In genomic region chr16:89422905-89423630, GRCh38 we compare ENCODE assay signal across 8 cellular contexts.
DNase-seq lines count a peak whose midpoint lies in the region; ATAC-seq lines count a peak whose summit lies in the region.

No MANE protein-coding gene starts in this region.

- peak overlapping the region; percentile 84 for H3K4me3 Mint-ChIP-seq in T-helper 17 cell
- peak overlapping the region; percentile 61 for H3K4me3 Mint-ChIP-seq in central memory CD8-positive, alpha-beta T cell

- no peak overlapping the region for H4K8ac ChIP-seq in trophoblast cell (ENCODE audit: low read depth, low read length)

- H3K4me2 ChIP-seq in trophoblast cell (ENCODE audit: low read length), result no peak overlapping the region

- peaks cover 18% of the 10 kb centered on the region for H3K79me2 ChIP-seq in trophoblast cell (ENCODE audit: control insufficient read depth, insufficient read depth, low read length, poor library complexity)

- no peak overlapping the region for H2AFZ ChIP-seq in trophoblast cell (ENCODE audit: insufficient read depth, low read length, poor library complexity)

- H3K9me3 Mint-ChIP-seq in central memory CD8-positive, alpha-beta T cell, result no peaks in the 10 kb centered on the region

- no peak overlapping the region for H4K12ac ChIP-seq in trophoblast cell (ENCODE audit: low read depth, low read length)

- H3K4me1 ChIP-seq in trophoblast cell (ENCODE audit: control insufficient read depth in 1 of 2, insufficient read depth in 2 of 2, low read length in 2 of 2), result peaks cover 9 to 12% of the 10 kb centered on the region in 2 experiments

- H3K36me3 ChIP-seq in trophoblast cell (ENCODE audit: control insufficient read depth in 1 of 2, insufficient read depth in 2 of 2, low read length in 2 of 2), result peaks cover 0 to 3% of the 10 kb centered on the region in 2 experiments

- no peak overlapping the region for H3K14ac ChIP-seq in trophoblast cell (ENCODE audit: low read length)

- H3K27me3 Mint-ChIP-seq in T-helper 17 cell, result no peaks in the 10 kb centered on the region
- no peaks in the 10 kb centered on the region for H3K27me3 Mint-ChIP-seq in central memory CD8-positive, alpha-beta T cell

- no peak overlapping the region for H3K18ac ChIP-seq in trophoblast cell (ENCODE audit: low read length)

- no peak overlapping the region for H4K91ac ChIP-seq in trophoblast cell (ENCODE audit: low read depth, low read length)

- no peaks in the 10 kb centered on the region for H3K27me3 ChIP-seq in trophoblast cell (ENCODE audit: insufficient read depth, low read length)

- peak; percentile 34 for ATAC-seq in GM18858 (IDR thresholded peaks at IDR 0.05; ENCODE audit: unreplicated experiment)
- peak; percentile 54 for ATAC-seq in HG02884 (IDR thresholded peaks at IDR 0.05; ENCODE audit: unreplicated experiment)
- ATAC-seq in T-helper 17 cell, result peak; percentile 73
- peak; percentile 78 for ATAC-seq in central memory CD8-positive, alpha-beta T cell (replicated peaks; ENCODE audit: extremely low read depth, poor library complexity, severe bottlenecking)

- peaks cover 54% of the 10 kb centered on the region for H3K4me1 Mint-ChIP-seq in T-helper 17 cell
- H3K4me1 Mint-ChIP-seq in central memory CD8-positive, alpha-beta T cell, result peaks cover 73% of the 10 kb centered on the region

- H3K36me3 Mint-ChIP-seq in T-helper 17 cell (ENCODE audit: low read depth), result peaks cover 3% of the 10 kb centered on the region
- H3K36me3 Mint-ChIP-seq in central memory CD8-positive, alpha-beta T cell (ENCODE audit: insufficient read depth), result peaks cover 33% of the 10 kb centered on the region

- H3K9me3 ChIP-seq in T-helper 17 cell (ENCODE audit: control insufficient read depth, low read length, poor library complexity, severe bottlenecking) (no peaks in the 10 kb centered on the region), trophoblast cell (ENCODE audit: insufficient read depth, low read depth, low read length) (peaks cover 2% of the 10 kb centered on the region)

- no peak overlapping the region for H2AK5ac ChIP-seq in trophoblast cell (ENCODE audit: low read length)

- no peak overlapping the region for H3K9ac ChIP-seq in trophoblast cell (ENCODE audit: low read length)

- no peak overlapping the region for H3K4me3 ChIP-seq in trophoblast cell (ENCODE audit: low read depth, low read length)

- no peak overlapping the region for H2BK12ac ChIP-seq in trophoblast cell (ENCODE audit: low read length)

- no CpG with 5 or more reads among the region's 16 CpGs for WGBS in trophoblast cell (ENCODE audit: extremely low coverage, insufficient coverage, insufficient read length)

- H3K27ac Mint-ChIP-seq in T-helper 17 cell, result peak overlapping the region; percentile 92
- H3K27ac Mint-ChIP-seq in central memory CD8-positive, alpha-beta T cell (ENCODE audit: low read depth), result peak overlapping the region; percentile 86

- H3K4ac ChIP-seq in trophoblast cell (ENCODE audit: low read depth, low read length), result peak overlapping the region; percentile 68

- H3K79me1 ChIP-seq in trophoblast cell (ENCODE audit: low read length), result no peaks in the 10 kb centered on the region

- no peak overlapping the region for H3K27ac ChIP-seq in trophoblast cell (ENCODE audit: low read depth, low read length)

- H2BK120ac ChIP-seq in trophoblast cell (ENCODE audit: insufficient read depth, low read length, poor library complexity), result no peak overlapping the region

- DNase-seq in T-helper 17 cell (no peak), trophoblast cell (peak; percentile 26 to 27), NCI-H1694 treated with DMSO at 0.1 percent for 48 hours (lab: John Stamatoyannopoulos, UW) (no peak), RKO (ENCODE audit: low spot score) (no peak), Kasumi-1 (lab: John Stamatoyannopoulos, UW) (no peak)
- DNase-seq in central memory CD8-positive, alpha-beta T cell (ENCODE audit: low spot score in 2 of 2), result peak; percentile 37 to 38

- H3K23ac ChIP-seq in trophoblast cell (ENCODE audit: low read length), result no peak overlapping the region

- no peak overlapping the region for H2BK5ac ChIP-seq in trophoblast cell (ENCODE audit: low read depth, low read length, poor library complexity)

Comparison
In these comparisons a context has a peak if more than half of its experiments do, and no peak if none do; other contexts are left out.
1. DNase-seq: peak in central memory CD8-positive, alpha-beta T cell (2 of 2) and trophoblast cell (2 of 2); none in T-helper 17 cell (0 of 3), NCI-H1694 treated with DMSO at 0.1 percent for 48 hours (single experiment), RKO (single experiment) and Kasumi-1 (0 of 2).
2. Peak in every context shown above with its lines, with median percentiles within 50 percentile points of each other: ATAC-seq.